1 cellular context compared by ENCODE assay signal in the genomic region with DNA sequence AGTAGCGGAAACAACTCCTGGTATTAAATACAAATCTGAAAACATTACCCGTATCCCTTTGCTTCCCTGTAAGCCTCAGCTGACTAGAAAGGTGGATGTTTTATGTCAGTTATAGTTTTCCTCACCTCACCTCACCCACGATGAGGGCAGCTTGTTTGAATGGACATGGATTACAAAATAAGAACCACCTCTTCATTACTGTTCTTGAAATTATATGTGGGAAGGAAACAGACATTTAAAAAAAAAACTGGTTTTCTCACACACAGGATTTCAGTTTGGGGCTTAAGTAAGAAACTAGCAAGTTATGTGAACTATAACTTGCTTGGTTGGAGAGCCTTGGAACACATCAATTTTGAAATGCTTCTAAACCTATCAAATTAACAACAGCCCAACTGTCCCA.
TF ChIP-seq lines count a peak whose summit lies in the region.

No MANE protein-coding gene starts in this region.

TF ChIP-seq in HepG2, 621 proteins besides CTCF, POLR2A, EP300 and RAD21 (continued from another document):
- TF ChIP-seq ZMYM4 (CRISPR knock-in tag; IDR thresholded peaks at IDR 0.05) (no peak), PITX1 (CRISPR knock-in tag; IDR thresholded peaks at IDR 0.05) (no peak), ZNF253 (CRISPR knock-in tag; IDR thresholded peaks at IDR 0.05; ENCODE audit: borderline replicate concordance) (no peak)
- TF ChIP-seq, protein P1, sequence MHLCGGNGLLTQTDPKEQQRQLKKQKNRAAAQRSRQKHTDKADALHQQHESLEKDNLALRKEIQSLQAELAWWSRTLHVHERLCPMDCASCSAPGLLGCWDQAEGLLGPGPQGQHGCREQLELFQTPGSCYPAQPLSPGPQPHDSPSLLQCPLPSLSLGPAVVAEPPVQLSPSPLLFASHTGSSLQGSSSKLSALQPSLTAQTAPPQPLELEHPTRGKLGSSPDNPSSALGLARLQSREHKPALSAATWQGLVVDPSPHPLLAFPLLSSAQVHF (CRISPR knock-in tag; IDR thresholded peaks at IDR 0.05) = no peak
